ENCODE assay signal across 19 cellular contexts in genomic region chr17:5644065-5644464, GRCh38.
"Had no signal": no experiment of that assay in that cellular context is flagged by ENCODE, and none has a peak within 500 bp of the region (broad histone marks: within the 10 kb centered on the region; RNA-seq: fewer than 3 reads in every experiment).

No MANE protein-coding gene starts in this region.

- ATAC-seq: gastroesophageal sphincter, lower lobe of right lung, pancreas, sciatic nerve had no signal

- H3K27ac ChIP-seq: esophagus squamous epithelium, gastroesophageal sphincter, left ventricle myocardium inferior, lower lobe of right lung, pancreas, psoas muscle, skin epidermis, stomach had no signal

- DNase-seq: esophagus squamous epithelium; foreskin fibroblast; immature natural killer cell; left ventricle myocardium inferior; lower lobe of right lung; mesenchymal stem cell; midbrain; naive B cell; occipital lobe; pancreas; psoas muscle; stimulated activated CD4-positive, alpha-beta T cell treated with anti-CD3 and anti-CD28 coated beads, Interleukin-2, amount 100 ng/mL, for 24 hours; stimulated activated CD4-positive, alpha-beta T cell treated with anti-CD3 and anti-CD28 coated beads, Interleukin-4, amount 100 ng/mL, for 4 hours; stimulated activated naive CD4-positive, alpha-beta T cell; stomach; trophoblast cell had no signal
